In the genomic region with DNA sequence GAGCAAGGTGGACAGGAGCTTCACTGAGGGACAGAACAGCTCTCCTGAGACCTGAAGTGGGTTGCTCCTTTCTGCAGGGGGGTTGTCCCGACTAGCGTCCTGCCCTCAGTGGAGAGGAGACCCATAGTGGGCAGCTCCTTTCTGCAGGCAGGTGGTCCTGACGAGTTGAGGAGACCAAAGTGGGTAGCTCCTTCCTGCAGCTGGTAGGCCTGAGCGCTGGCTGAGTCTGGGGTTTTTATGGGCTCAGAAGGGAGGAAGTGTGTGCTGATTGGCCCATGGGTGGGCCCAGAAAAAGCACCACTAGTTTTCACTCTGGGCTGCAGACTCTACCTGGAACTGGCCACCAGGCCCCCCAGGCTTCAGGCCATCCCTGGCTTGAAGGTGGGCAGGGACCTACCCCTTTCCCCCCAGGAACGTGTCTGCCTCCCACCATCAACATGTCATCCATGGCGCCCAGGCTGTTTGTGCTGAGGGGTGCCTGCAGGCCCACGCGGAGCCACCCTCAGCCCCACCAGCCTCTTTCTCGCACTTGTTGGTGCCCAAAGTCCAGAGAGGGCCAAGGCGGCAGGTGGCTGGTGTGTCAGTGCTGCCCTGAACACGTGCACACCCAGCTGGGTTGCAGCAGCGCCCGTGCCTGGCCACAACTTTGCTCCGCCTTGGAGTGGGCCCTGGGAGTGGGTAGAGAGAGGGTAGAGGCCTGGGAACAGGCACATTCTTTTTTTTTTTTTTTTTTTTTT, we compare ENCODE assay signal across 14 cellular contexts. TPM values are rescaled to one million over a fixed set of nuclear protein-coding genes. Genes with fewer than 3 reads are reported as not detected.
DNase-seq lines count a peak whose midpoint lies in the region; TF ChIP-seq lines count a peak whose summit lies in the region.
"Had no signal": no experiment of that assay in that cellular context is flagged by ENCODE, and none has a peak within 500 bp of the region (broad histone marks: within the 10 kb centered on the region; RNA-seq: fewer than 3 reads in every experiment).

No MANE protein-coding gene starts in this region.

- H3K27me3 Mint-ChIP-seq in activated CD4-positive, alpha-beta T cell treated with anti-CD3 and anti-CD28 coated beads, Interleukin-2, amount 10 ng/mL, durations not matched to agents 7 days and 5 days, result no peaks in the 10 kb centered on the region
- peaks cover 22% of the 10 kb centered on the region for H3K27me3 Mint-ChIP-seq in brain

- no peak overlapping the region for H3K4me2 ChIP-seq in parathyroid adenoma (ENCODE audit: low read length)

- no peaks in the 10 kb centered on the region for H3K9me3 Mint-ChIP-seq in activated CD4-positive, alpha-beta T cell treated with anti-CD3 and anti-CD28 coated beads, Interleukin-2, amount 10 ng/mL, durations not matched to agents 7 days and 5 days
- peaks cover 0 to 10% (median 3%) of the 10 kb centered on the region in 5 experiments for H3K9me3 Mint-ChIP-seq in brain

- H3K27ac Mint-ChIP-seq in activated CD4-positive, alpha-beta T cell treated with anti-CD3 and anti-CD28 coated beads, Interleukin-2, amount 10 ng/mL, durations not matched to agents 7 days and 5 days, result peak overlapping the region; percentile 95
- peak overlapping the region in 2 of 5 experiments; percentile 97 for H3K27ac Mint-ChIP-seq in brain

- H3K9me3 ChIP-seq in parathyroid adenoma (ENCODE audit: control insufficient read depth, low read length), result no peaks in the 10 kb centered on the region
- H3K9me3 ChIP-seq: upper lobe of right lung had no signal

- peaks cover 7% of the 10 kb centered on the region for H3K4me1 ChIP-seq in parathyroid adenoma

- POLR2A ChIA-PET in activated CD4-positive, alpha-beta T cell treated with anti-CD3 and anti-CD28 coated beads, Interleukin-2, amount 10 ng/mL, durations not matched to agents 7 days and 5 days (lab: Charles Lee), result no interaction called here

- H3K27me3 ChIP-seq in parathyroid adenoma (ENCODE audit: control insufficient read depth, insufficient read depth, low read length), result no peaks in the 10 kb centered on the region
- H3K27me3 ChIP-seq: upper lobe of right lung had no signal

- H3K36me3 ChIP-seq in parathyroid adenoma (ENCODE audit: control insufficient read depth, insufficient read depth, low read length), result no peaks in the 10 kb centered on the region
- H3K36me3 ChIP-seq: upper lobe of right lung had no signal

- no peak overlapping the region for H3K27ac ChIP-seq in parathyroid adenoma

- peak overlapping the region; percentile 21 for H2AFZ ChIP-seq in parathyroid adenoma

- peak overlapping the region; percentile 89 for H3K4me3 Mint-ChIP-seq in activated CD4-positive, alpha-beta T cell treated with anti-CD3 and anti-CD28 coated beads, Interleukin-2, amount 10 ng/mL, durations not matched to agents 7 days and 5 days
- H3K4me3 Mint-ChIP-seq in brain, result peak overlapping the region; percentile 88 to 94 (median 89)

- DNase-seq in activated CD4-positive, alpha-beta T cell treated with anti-CD3 and anti-CD28 coated beads, Interleukin-2, amount 10 ng/mL, durations not matched to agents 7 days and 5 days, result no peak
- no peak for DNase-seq in activated CD4-positive, alpha-beta T cell treated with anti-CD3 and anti-CD28 coated beads for 1 hour
- peak; percentile 19 for DNase-seq in NAMALWA (ENCODE audit: low spot score)
- no peak for DNase-seq in NCI-H69 (lab: John Stamatoyannopoulos, UW)
- DNase-seq in EL, result no peak
- no peak for DNase-seq in NCI-H2171 (lab: John Stamatoyannopoulos, UW)
- DNase-seq: islet precursor cell, NCI-H1092 treated with DMSO at 0.1 percent for 48 hours, SIG-M5, small intestine, upper lobe of right lung, WERI-Rb-1 had no signal

- CTCF ChIA-PET in activated CD4-positive, alpha-beta T cell treated with anti-CD3 and anti-CD28 coated beads, Interleukin-2, amount 10 ng/mL, durations not matched to agents 7 days and 5 days (lab: Charles Lee), result interaction anchor here (0.6 to 1.0 kb wide), 2 partner anchors 9 to 24 kb away, joined by 3 to 4 read pairs; no protein-coding TSS in a partner anchor

- peaks cover 31% of the 10 kb centered on the region for H3K4me1 Mint-ChIP-seq in activated CD4-positive, alpha-beta T cell treated with anti-CD3 and anti-CD28 coated beads, Interleukin-2, amount 10 ng/mL, durations not matched to agents 7 days and 5 days
- H3K4me1 Mint-ChIP-seq in brain, result peaks cover 32% of the 10 kb centered on the region

- peaks cover 23% of the 10 kb centered on the region for H3K79me2 ChIP-seq in parathyroid adenoma

- H3K36me3 Mint-ChIP-seq in activated CD4-positive, alpha-beta T cell treated with anti-CD3 and anti-CD28 coated beads, Interleukin-2, amount 10 ng/mL, durations not matched to agents 7 days and 5 days (ENCODE audit: low read depth), result peaks cover 37% of the 10 kb centered on the region
- peaks cover 17% of the 10 kb centered on the region for H3K36me3 Mint-ChIP-seq in brain

- no peak overlapping the region for H3K4me3 ChIP-seq in parathyroid adenoma (ENCODE audit: low read depth, low read length)

- TF ChIP-seq CTCF in brain (conservative IDR thresholded peaks at IDR 0.05) (no peak), parathyroid adenoma (IDR thresholded peaks at IDR 0.05) (no peak)

- no peak overlapping the region for H3K9ac ChIP-seq in parathyroid adenoma

RNA-seq across cellular contexts. Expression of gene DEK, which starts 1.6 kb away (rescaled TPM):
- total RNA-seq in activated CD4-positive, alpha-beta T cell treated with anti-CD3 and anti-CD28 coated beads, Interleukin-2, amount 10 ng/mL, durations not matched to agents 7 days and 5 days, result 100 to 1,000 TPM; 246 to 282 TPM
- 69.1 TPM for polyA plus RNA-seq in brain (ENCODE audit: insufficient read depth, low read depth, low replicate concordance)
